Comparison of ENCODE assay signal across 13 cellular contexts in genomic region chr4:142408003-142408441, GRCh38.
DNase-seq lines count a peak whose midpoint lies in the region; ATAC-seq, FAIRE-seq and TF ChIP-seq lines count a peak whose summit lies in the region.
"Had no signal": no experiment of that assay in that cellular context is flagged by ENCODE, and none has a peak within 500 bp of the region (broad histone marks: within the 10 kb centered on the region; RNA-seq: fewer than 3 reads in every experiment).

No MANE protein-coding gene starts in this region.

- no peak for FAIRE-seq in HTR-8/SVneo (lab: Jason Lieb, UNC)
- no peak for FAIRE-seq in keratinocyte (lab: Jason Lieb, UNC)

- no peak for ATAC-seq in GM21576 (IDR thresholded peaks at IDR 0.05; ENCODE audit: unreplicated experiment)

- intact Hi-C loops in CD4-positive, alpha-beta memory T cell (cut with micrococcal nuclease) = loop anchor here (5.0 kb wide), 2 partner anchors 294 to 314 kb away; no protein-coding TSS in a partner anchor
- intact Hi-C loops in ascending aorta (cut with DNase I) = loop anchor here (5.0 to 10.0 kb wide), 2 partner anchors 56 to 313 kb away; no protein-coding TSS in a partner anchor

- peaks cover 29 to 65% (median 51%) of the 10 kb centered on the region in 4 donors for H3K4me1 Mint-ChIP-seq in CD4-positive, alpha-beta memory T cell

- DNase-seq in CD4-positive, alpha-beta memory T cell = no peak
- DNase-seq in HTR-8/SVneo (ENCODE audit: insufficient read length, low spot score) (peak; percentile 26), amniotic epithelial cell (ENCODE audit: low read depth) (peak; percentile 63), keratinocyte (ENCODE audit: low read depth, low spot score) (peak; percentile 90), DMS53 treated with DMSO at 0.1 percent for 48 hours (lab: John Stamatoyannopoulos, UW; ENCODE audit: unreplicated experiment) (no peak), ascending aorta (ENCODE audit: low spot score in 2 of 2) (no peak)
- DNase-seq in NK-92 treated with Interleukin-12 subunit alpha and Interleukin-12 subunit beta, amount 100 ng/mL, for 24 hours (lab: John Stamatoyannopoulos, UW) = no peak
- DNase-seq: DMS79, dorsolateral prefrontal cortex, NCI-H2029 treated with DMSO at 0.1 percent for 48 hours, Right ventricle myocardium superior had no signal

- CTCF ChIA-PET in CD4-positive, alpha-beta memory T cell (lab: Charles Lee; ENCODE audit: partially characterized antibody) = interaction anchor here (1.1 to 6.1 kb wide), 6 partner anchors 9 to 295 kb away, joined by 3 to 96 read pairs (median 14); no protein-coding TSS in a partner anchor

- peak overlapping the region; percentile 29 for H3K4me2 ChIP-seq in keratinocyte (ENCODE audit: control insufficient read depth, extremely low read depth, insufficient read depth, low read depth, low read length)

- peaks cover under 1 to 6% of the 10 kb centered on the region in 2 donors for H3K36me3 Mint-ChIP-seq in CD4-positive, alpha-beta memory T cell

- no peak overlapping the region for H3K4me3 ChIP-seq in CD4-positive, alpha-beta memory T cell (ENCODE audit: low read length in 2 of 2)
- H3K4me3 ChIP-seq in keratinocyte (ENCODE audit: control insufficient read depth in 2 of 3, extremely low read depth in 1 of 3, insufficient read depth in 2 of 3, low read depth in 1 of 3, low read length in 3 of 3) (no peak overlapping the region), ascending aorta (no peak overlapping the region)
- H3K4me3 ChIP-seq: dorsolateral prefrontal cortex had no signal

- POLR2A ChIA-PET in CD4-positive, alpha-beta memory T cell (lab: Charles Lee; ENCODE audit: partially characterized antibody) = interaction anchor here (0.5 to 10.7 kb wide), 11 partner anchors 9 to 1101 kb away, joined by 3 to 122 read pairs (median 37); no protein-coding TSS in a partner anchor

- peaks cover 48% of the 10 kb centered on the region for H3K4me1 ChIP-seq in CD4-positive, alpha-beta memory T cell (ENCODE audit: insufficient read depth, low read length)
- peaks cover 35% of the 10 kb centered on the region for H3K4me1 ChIP-seq in keratinocyte (ENCODE audit: control insufficient read depth, extremely low read depth, insufficient read depth, low read length)
- H3K4me1 ChIP-seq in ascending aorta = peaks cover 3 to 15% of the 10 kb centered on the region in 2 donors

- peaks cover 15% of the 10 kb centered on the region for H3K79me2 ChIP-seq in keratinocyte (ENCODE audit: control insufficient read depth, insufficient read depth, low read length)

- H3K27ac ChIP-seq in CD4-positive, alpha-beta memory T cell (ENCODE audit: low read depth, low read length) = peak overlapping the region; percentile 72
- H3K27ac ChIP-seq in keratinocyte (ENCODE audit: control insufficient read depth, insufficient read depth, low read length) (peak overlapping the region; percentile 99), ascending aorta (no peak overlapping the region)
- H3K27ac ChIP-seq: dorsolateral prefrontal cortex had no signal

- no peaks in the 10 kb centered on the region for H3K36me3 ChIP-seq in CD4-positive, alpha-beta memory T cell (ENCODE audit: insufficient read depth, low read length)
- H3K36me3 ChIP-seq in keratinocyte (ENCODE audit: control insufficient read depth in 2 of 2, extremely low read depth in 1 of 2, insufficient read depth in 2 of 2, low read length in 2 of 2) (no peaks in the 10 kb centered on the region), ascending aorta (no peaks in the 10 kb centered on the region)

- H3K4me3 Mint-ChIP-seq in CD4-positive, alpha-beta memory T cell = peak overlapping the region in 1 of 8 donors; percentile 21

- H3K9me3 ChIP-seq in CD4-positive, alpha-beta memory T cell (ENCODE audit: control insufficient read depth in 1 of 2, low read length in 2 of 2) = no peaks in the 10 kb centered on the region
- H3K9me3 ChIP-seq in keratinocyte (ENCODE audit: control insufficient read depth, low read depth, low read length) = no peaks in the 10 kb centered on the region
- H3K9me3 ChIP-seq in ascending aorta = no peaks in the 10 kb centered on the region

- dilution Hi-C loops in keratinocyte (cut with MboI; ENCODE audit: extremely low pct_ligation_motif_present, low sequenced_read_pairs) = no loop called here

- H2AFZ ChIP-seq in keratinocyte (ENCODE audit: control insufficient read depth, low read length) = no peak overlapping the region

- H3K27ac Mint-ChIP-seq in CD4-positive, alpha-beta memory T cell = peak overlapping the region in 4 of 7 donors; percentile 9 to 98 (median 70)
- H3K27ac Mint-ChIP-seq: progenitor cell of endocrine pancreas had no signal

- no peaks in the 10 kb centered on the region for H3K27me3 Mint-ChIP-seq in CD4-positive, alpha-beta memory T cell
- H3K27me3 Mint-ChIP-seq: progenitor cell of endocrine pancreas had no signal

- H3K9me1 ChIP-seq in keratinocyte (ENCODE audit: control insufficient read depth, extremely low read depth, insufficient read depth, low read length) = no peaks in the 10 kb centered on the region

- TF ChIP-seq CTCF in keratinocyte (optimal IDR thresholded peaks at IDR 0.05 in 1 of 3, IDR thresholded peaks at IDR 0.05 in 1 of 3, conservative IDR thresholded peaks at IDR 0.05 in 1 of 3; ENCODE audit: extremely low read depth in 1 of 3, insufficient read depth in 2 of 3, low read length in 3 of 3) = no peak
- no peak for TF ChIP-seq CTCF in ascending aorta (IDR thresholded peaks at IDR 0.05)

- no peaks in the 10 kb centered on the region for H4K20me1 ChIP-seq in keratinocyte (ENCODE audit: control insufficient read depth, extremely low read depth, insufficient read depth, low read length)

- no peaks in the 10 kb centered on the region for H3K27me3 ChIP-seq in CD4-positive, alpha-beta memory T cell (ENCODE audit: insufficient read depth, low read length)
- no peaks in the 10 kb centered on the region for H3K27me3 ChIP-seq in keratinocyte (ENCODE audit: control insufficient read depth, extremely low read depth, insufficient read depth, low read length)
- H3K27me3 ChIP-seq in ascending aorta = no peaks in the 10 kb centered on the region
- H3K27me3 ChIP-seq: dorsolateral prefrontal cortex had no signal

- H3K9me3 Mint-ChIP-seq in CD4-positive, alpha-beta memory T cell = no peaks in the 10 kb centered on the region

- peak overlapping the region; percentile 70 for H3K9ac ChIP-seq in keratinocyte (ENCODE audit: control insufficient read depth, extremely low read depth, insufficient read depth, low read length)

Comparison
In these comparisons a context has a peak if more than half of its experiments do, and no peak if none do; other contexts are left out.
1. DNase-seq: peak in HTR-8/SVneo (single experiment), amniotic epithelial cell (single experiment) and keratinocyte (single experiment); none in CD4-positive, alpha-beta memory T cell (0 of 5), NK-92 treated with Interleukin-12 subunit alpha and Interleukin-12 subunit beta, amount 100 ng/mL, for 24 hours (single experiment), DMS53 treated with DMSO at 0.1 percent for 48 hours (single experiment) and ascending aorta (0 of 2).
2. H3K27ac ChIP-seq: peak in CD4-positive, alpha-beta memory T cell (single experiment) and keratinocyte (single experiment); none in ascending aorta (0 of 2).